ENCODE assay signal across 14 cellular contexts in genomic region chr15:101476756-101477155, GRCh38. TPM values are rescaled to one million over a fixed set of nuclear protein-coding genes. Genes with fewer than 3 reads are reported as not detected.
DNase-seq lines count a peak whose midpoint lies in the region; ATAC-seq and TF ChIP-seq lines count a peak whose summit lies in the region.
"Had no signal": no experiment of that assay in that cellular context is flagged by ENCODE, and none has a peak within 500 bp of the region (broad histone marks: within the 10 kb centered on the region; RNA-seq: fewer than 3 reads in every experiment).

No MANE protein-coding gene starts in this region.

- no peak overlapping the region for H3K14ac ChIP-seq in neuronal stem cell (ENCODE audit: low read length)

- H2BK15ac ChIP-seq in neuronal stem cell (ENCODE audit: low read length) = no peak overlapping the region

- peak overlapping the region; percentile 95 for H2BK12ac ChIP-seq in neuronal stem cell (ENCODE audit: low read length)

- H3K23ac ChIP-seq in neuronal stem cell (ENCODE audit: low read depth, low read length, poor library complexity) = peak overlapping the region; percentile 70

- H3K9ac ChIP-seq in neuronal stem cell (ENCODE audit: low read depth, low read length, poor library complexity) = no peak overlapping the region

- no peak overlapping the region for H2AFZ ChIP-seq in neuronal stem cell (ENCODE audit: low read length)

- H3K27ac ChIP-seq in right cardiac atrium (ENCODE audit: low read length) = no peak overlapping the region
- H3K27ac ChIP-seq in neuronal stem cell (replicated peaks; ENCODE audit: low read length) = no peak overlapping the region
- H3K27ac ChIP-seq in coronary artery = no peak overlapping the region
- H3K27ac ChIP-seq: C4-2B had no signal

- no peaks in the 10 kb centered on the region for H3K36me3 ChIP-seq in neuronal stem cell (replicated peaks in 1 of 2; ENCODE audit: control insufficient read depth in 2 of 2, insufficient read depth in 2 of 2, low read length in 2 of 2)

- H3K27me3 ChIP-seq in right cardiac atrium (ENCODE audit: control insufficient read depth, insufficient read depth) = no peaks in the 10 kb centered on the region
- no peaks in the 10 kb centered on the region for H3K27me3 ChIP-seq in neuronal stem cell (ENCODE audit: control insufficient read depth in 3 of 3, insufficient read depth in 3 of 3, low read depth in 1 of 3, low read length in 3 of 3)

- H3K4me3 ChIP-seq in right cardiac atrium (ENCODE audit: low read length) (no peak overlapping the region), neuronal stem cell (ENCODE audit: low read length in 2 of 2) (peak overlapping the region in 1 of 2 donors; percentile 22), coronary artery (no peak overlapping the region)

- no peak overlapping the region for H2BK5ac ChIP-seq in neuronal stem cell (ENCODE audit: low read length)

- WGBS in right cardiac atrium = 84% methylated on average over 10 of the region's 10 CpGs
- no CpG with 5 or more reads among the region's 10 CpGs for WGBS in neuronal stem cell (ENCODE audit: extremely low coverage in 2 of 2, insufficient read length in 2 of 2, insufficient replicate concordance in 1 of 2), 2 donors

- H3K4ac ChIP-seq in neuronal stem cell (ENCODE audit: low read length) = no peak overlapping the region

- intact Hi-C loops in cardiac septum (cut with DNase I) = no loop called here
- intact Hi-C loops in right cardiac atrium (cut with DNase I) = no loop called here

- H3K4me1 ChIP-seq in right cardiac atrium (ENCODE audit: control insufficient read depth, insufficient read depth, low read length) = no peaks in the 10 kb centered on the region
- peaks cover 16% of the 10 kb centered on the region in 2 donors for H3K4me1 ChIP-seq in neuronal stem cell (ENCODE audit: control insufficient read depth in 2 of 2, insufficient read depth in 1 of 2, low read depth in 1 of 2, low read length in 2 of 2)

- no peak overlapping the region for H4K91ac ChIP-seq in neuronal stem cell (ENCODE audit: low read depth, low read length, poor library complexity)

- TF ChIP-seq CTCF in coronary artery (IDR thresholded peaks at IDR 0.05) = no peak

- no peak overlapping the region for H2AK5ac ChIP-seq in neuronal stem cell (ENCODE audit: low read depth, low read length)

- H3K79me1 ChIP-seq in neuronal stem cell (ENCODE audit: low read depth, low read length) = no peaks in the 10 kb centered on the region

- no peaks in the 10 kb centered on the region for H3K9me3 ChIP-seq in right cardiac atrium (ENCODE audit: control insufficient read depth, low read length)
- no peaks in the 10 kb centered on the region for H3K9me3 ChIP-seq in neuronal stem cell (replicated peaks in 1 of 2; ENCODE audit: control insufficient read depth in 2 of 2, insufficient read depth in 1 of 2, low read depth in 1 of 2, low read length in 2 of 2)

- H4K8ac ChIP-seq in neuronal stem cell (ENCODE audit: low read depth, low read length) = no peak overlapping the region

- DNase-seq in cardiac septum (ENCODE audit: low spot score) = peak; percentile 49
- no peak for DNase-seq in right cardiac atrium
- DNase-seq in islet precursor cell = peak; percentile 40
- DNase-seq in neuronal stem cell (ENCODE audit: low spot score) = no peak
- no peak for DNase-seq in coronary artery (ENCODE audit: low spot score)
- no peak for DNase-seq in NOMO-1 (lab: John Stamatoyannopoulos, UW; ENCODE audit: unreplicated experiment in 2 of 2)
- DNase-seq: CD4-positive, alpha-beta memory T cell; DMS153; DMS79 treated with DMSO at 0.1 percent for 48 hours; EL; GOT3; H9 had no signal

- ATAC-seq in right cardiac atrium (no peak), HG03097 (IDR thresholded peaks at IDR 0.05; ENCODE audit: low FRiP score, unreplicated experiment) (no peak)

- no peak overlapping the region for H3K4me2 ChIP-seq in neuronal stem cell (ENCODE audit: insufficient read depth, low read length, poor library complexity, severe bottlenecking)

- H3K18ac ChIP-seq in neuronal stem cell (ENCODE audit: low read length) = peak overlapping the region; percentile 22

- H2BK120ac ChIP-seq in neuronal stem cell (ENCODE audit: low read depth, low read length) = no peak overlapping the region

RNA-seq across cellular contexts. Expression of gene PCSK6, which starts 12.8 kb away (rescaled TPM):
- total RNA-seq in cardiac septum (10.6 TPM), right cardiac atrium (10 to 100 TPM; 13.4 to 21.4 (median 17.1) TPM)
- polyA plus RNA-seq in right cardiac atrium = 7.7 TPM
- 2.0 TPM for polyA plus RNA-seq in neuronal stem cell (2013, experiment 1 of 2)
- polyA plus RNA-seq in neuronal stem cell (2013, experiment 2 of 2) = 1.8 TPM

Comparison
In these comparisons a context has a peak if more than half of its experiments do, and no peak if none do; other contexts are left out.
1. DNase-seq: peak in cardiac septum (single experiment) and islet precursor cell (single experiment); none in right cardiac atrium (0 of 3), neuronal stem cell (single experiment), coronary artery (single experiment) and NOMO-1 (0 of 2).